ENCODE assay signal across 20 cellular contexts in the genomic region with DNA sequence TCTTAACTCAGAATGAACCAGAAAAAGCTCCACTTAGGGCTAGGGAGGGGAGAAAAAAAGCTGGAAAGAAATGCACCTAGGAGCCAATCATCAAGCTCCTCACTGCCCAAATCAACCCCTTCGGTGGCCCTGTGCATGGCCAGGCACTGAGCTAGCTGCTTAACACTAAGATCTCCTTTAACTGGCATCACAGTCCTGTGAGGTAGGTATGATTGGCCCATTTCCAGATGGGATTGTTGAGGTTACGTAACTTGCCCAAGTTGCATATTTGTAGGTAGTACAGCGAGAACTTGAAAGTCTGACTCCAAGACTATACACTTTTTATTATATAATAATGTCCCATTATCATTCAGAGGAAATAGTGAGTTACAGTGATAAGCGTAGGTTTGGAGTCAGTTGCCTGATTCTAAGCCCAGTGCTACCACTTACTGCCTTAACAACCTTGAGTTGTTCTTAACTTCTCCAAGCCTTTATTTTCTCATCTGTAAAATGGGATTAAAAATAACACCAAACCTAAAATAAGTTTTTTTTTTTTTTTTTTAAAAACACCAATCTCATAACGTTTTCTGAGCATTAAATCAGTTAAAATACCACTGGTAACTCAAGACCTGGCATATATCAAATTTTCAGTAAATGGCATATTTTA. TPM values are rescaled to one million over a fixed set of nuclear protein-coding genes. Genes with fewer than 3 reads are reported as not detected.
"Had no signal": no experiment of that assay in that cellular context is flagged by ENCODE, and none has a peak within 500 bp of the region (broad histone marks: within the 10 kb centered on the region; RNA-seq: fewer than 3 reads in every experiment).

No MANE protein-coding gene starts in this region.

- H3K4me1 ChIP-seq: adrenal gland, tibial nerve had no signal

- H3K36me3 ChIP-seq: adrenal gland, tibial nerve had no signal

- H3K27ac ChIP-seq: adrenal gland had no signal

- ATAC-seq: activated T-helper 17 cell treated with anti-CD3 and anti-CD28 coated beads, Interleukin-2, amount 50 U/mL, for 72 hours; effector memory CD8-positive, alpha-beta T cell; SK-N-SH treated with all-trans-retinoic acid at 6 μM for 48 hours; stimulated activated memory B cell treated with anti-CD40 and anti-IgM and Interleukin-4, amounts not matched to agents 10 μg/mL and 1 μg/mL and 100 μg/mL, for 72 hours; WTC11 had no signal

- H3K9me3 ChIP-seq: adrenal gland, tibial nerve had no signal

- H3K4me3 ChIP-seq: adrenal gland, smooth muscle cell, tibial nerve had no signal

- H3K27me3 ChIP-seq: adrenal gland, tibial nerve had no signal

- DNase-seq: activated CD4-positive, alpha-beta T cell treated with anti-CD3 and anti-CD28 coated beads, Interleukin-2, amount 10 ng/mL, durations not matched to agents 7 days and 5 days; activated naive CD4-positive, alpha-beta T cell treated with anti-CD3 and anti-CD28 coated beads, Interleukin-2, amount 50 U/mL, for 16 hours; activated T-cell treated with anti-CD3 and anti-CD28 coated beads for 4 hours; adrenal gland; central memory CD4-positive, alpha-beta T cell; cortex of kidney; effector memory CD8-positive, alpha-beta T cell; left cardiac atrium; naive thymus-derived CD4-positive, alpha-beta T cell; posterior cingulate gyrus had no signal

RNA-seq across cellular contexts. Expression of a gene that starts 37.2 kb away (rescaled TPM):
- total RNA-seq: mesothelial cell of epicardium, smooth muscle cell had no signal

RNA-seq across cellular contexts. Expression of a gene that starts 53.5 kb away (rescaled TPM):
- total RNA-seq: activated CD4-positive, alpha-beta T cell treated with anti-CD3 and anti-CD28 coated beads, Interleukin-2, amount 10 ng/mL, durations not matched to agents 7 days and 5 days; activated CD8-positive, alpha-beta memory T cell treated with anti-CD3 and anti-CD28 coated beads for 36 hours; activated T-helper 17 cell treated with anti-CD3 and anti-CD28 coated beads, Interleukin-2, amount 50 U/mL, for 72 hours; adrenal gland; fibroblast of villous mesenchyme; left cardiac atrium; mesothelial cell of epicardium; naive thymus-derived CD4-positive, alpha-beta T cell; smooth muscle cell; subcutaneous adipose tissue; tibial nerve; WTC11 had no signal
